In genomic region chr1:93603106-93603505, GRCh38 we compare ENCODE assay signal across 29 cellular contexts.
"Had no signal": no experiment of that assay in that cellular context is flagged by ENCODE, and none has a peak within 500 bp of the region (broad histone marks: within the 10 kb centered on the region; RNA-seq: fewer than 3 reads in every experiment).

No MANE protein-coding gene starts in this region.

- ATAC-seq: activated T-helper 17 cell treated with anti-CD3 and anti-CD28 coated beads, Interleukin-2, amount 50 U/mL, for 72 hours; K562; Panc1 had no signal

- FAIRE-seq: astrocyte, K562 had no signal

- H3K9me3 ChIP-seq: SJCRH30, SK-N-SH had no signal

- H3K27me3 ChIP-seq: SJCRH30 had no signal

- DNase-seq: activated CD4-positive, alpha-beta memory T cell treated with anti-CD3 and anti-CD28 coated beads for 36 hours; activated CD4-positive, alpha-beta T cell treated with anti-CD3 and anti-CD28 coated beads, Interleukin-2, amount 10 ng/mL, durations not matched to agents 7 days and 5 days; activated CD4-positive, CD25-positive, alpha-beta regulatory T cell; activated CD8-positive, alpha-beta memory T cell treated with anti-CD3 and anti-CD28 coated beads for 24 hours; activated gamma-delta T cell; activated naive CD4-positive, alpha-beta T cell treated with anti-CD3 and anti-CD28 coated beads for 36 hours; activated T-cell treated with anti-CD3 and anti-CD28 coated beads, Interleukin-2, amount 50 U/mL, for 48 hours; amygdala; Karpas-422; NCI-H1105 treated with DMSO at 0.1 percent for 48 hours; NCI-H1436 treated with DMSO at 0.1 percent for 48 hours; NCI-H187 treated with DMSO at 0.1 percent for 48 hours; NCI-H2107; NCI-H2171 treated with DMSO at 0.1 percent for 48 hours; NCI-H226; NCI-H510A; NCI-H526 treated with DMSO at 0.1 percent for 48 hours; NK-92 treated with Interleukin-12 subunit alpha and Interleukin-12 subunit beta, amount 100 ng/mL, for 24 hours; OCI-M1; Right ventricle myocardium superior; RPMI8226; SJCRH30; SK-N-SH; T-helper 1 cell had no signal

- H3K9ac ChIP-seq: SK-N-SH had no signal

- H3K4me2 ChIP-seq: SK-N-SH had no signal

- H3K36me3 ChIP-seq: SJCRH30 had no signal

- H3K4me3 ChIP-seq: K562, SJCRH30 had no signal

- H3K27ac ChIP-seq: SJCRH30, VCaP had no signal
